ENCODE assay signal across 21 cellular contexts in the genomic region with DNA sequence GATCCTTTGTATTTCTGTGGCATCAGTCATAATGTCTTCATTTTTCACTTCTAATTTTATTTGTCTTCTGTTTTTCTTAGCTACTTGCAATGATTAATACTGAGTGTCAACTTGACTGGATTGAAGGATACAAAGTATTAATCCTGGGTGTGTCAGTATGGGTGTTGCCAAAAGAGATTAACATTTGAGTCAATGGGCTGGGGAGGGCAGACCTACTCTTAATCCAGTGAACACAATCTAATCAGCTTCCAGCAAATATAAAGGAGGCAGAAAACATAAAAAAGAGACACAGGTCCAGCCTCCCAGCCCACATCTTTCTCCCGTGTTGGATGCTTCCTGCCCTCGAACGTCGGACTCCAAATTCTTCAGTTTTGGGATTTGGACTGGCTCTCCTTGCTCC.
"Had no signal": no experiment of that assay in that cellular context is flagged by ENCODE, and none has a peak within 500 bp of the region (broad histone marks: within the 10 kb centered on the region; RNA-seq: fewer than 3 reads in every experiment).

No MANE protein-coding gene starts in this region.

- H3K4me3 ChIP-seq: SJCRH30 had no signal

- FAIRE-seq: HTR-8/SVneo, RCC 7860 had no signal

- H3K4me3 Mint-ChIP-seq: IgD-negative memory B cell had no signal

- DNase-seq: KBM-7, MV-4-11, NCI-H1092, NCI-H1105 treated with DMSO at 0.1 percent for 48 hours, NCI-H1417 treated with DMSO at 0.1 percent for 48 hours, NCI-H146, NCI-H1694 treated with DMSO at 0.1 percent for 48 hours, NCI-H1930, NCI-H2081, NCI-H2107, NCI-H2227 treated with DMSO at 0.1 percent for 48 hours, NCI-H526, SHP77, SJCRH30, T-helper 1 cell had no signal

- ATAC-seq: SK-N-SH treated with all-trans-retinoic acid at 6 μM for 48 hours had no signal

- H3K9me3 ChIP-seq: SJCRH30 had no signal

- H3K27ac ChIP-seq: HL-60, RWPE1, SJCRH30 had no signal

- H3K27me3 Mint-ChIP-seq: IgD-negative memory B cell had no signal

- H3K27ac Mint-ChIP-seq: IgD-negative memory B cell had no signal

- H3K4me1 ChIP-seq: SJCRH30 had no signal

- H3K4me1 Mint-ChIP-seq: IgD-negative memory B cell had no signal

- H3K27me3 ChIP-seq: SJCRH30 had no signal

- H3K36me3 Mint-ChIP-seq: IgD-negative memory B cell had no signal

- H3K36me3 ChIP-seq: SJCRH30 had no signal
